In the genomic region with DNA sequence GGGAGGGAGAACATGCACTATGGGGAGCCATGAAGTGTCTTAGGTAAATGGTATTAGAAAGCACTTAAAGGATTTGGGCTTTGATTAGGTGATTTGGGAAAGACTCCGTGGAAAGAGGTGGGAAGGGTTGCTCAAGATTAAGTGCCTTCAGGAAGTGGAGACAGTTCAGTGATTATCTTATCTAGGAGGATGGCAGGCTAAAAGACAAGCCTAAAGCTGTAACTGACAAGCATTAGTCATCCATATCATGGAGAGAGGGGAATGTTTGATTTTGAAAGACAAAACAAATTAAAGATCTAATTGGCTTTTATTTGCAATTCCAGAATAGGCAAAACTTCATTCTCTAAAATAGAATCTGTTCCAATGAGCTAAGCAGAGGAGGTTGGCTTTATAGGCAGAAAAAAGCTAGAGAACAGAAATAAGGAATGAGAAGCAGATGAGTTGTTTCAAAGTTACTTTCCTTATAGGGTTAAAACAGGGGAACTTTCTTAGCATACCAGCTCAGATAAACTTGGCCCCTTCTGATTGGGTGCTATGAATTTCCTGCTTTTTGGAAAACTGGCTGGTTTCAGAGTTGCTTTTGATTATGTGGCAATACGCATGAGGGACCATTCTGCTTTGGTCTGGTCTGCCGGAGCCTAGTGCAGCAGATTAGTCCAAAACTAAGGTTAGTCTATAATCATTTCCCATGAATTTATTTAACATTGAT, we compare ENCODE assay signal across 8 cellular contexts. TPM values are rescaled to one million over a fixed set of nuclear protein-coding genes. Genes with fewer than 3 reads are reported as not detected.
DNase-seq lines count a peak whose midpoint lies in the region; ATAC-seq and TF ChIP-seq lines count a peak whose summit lies in the region.

No MANE protein-coding gene starts in this region.

- DNase-seq in activated CD8-positive, alpha-beta T cell treated with anti-CD3 and anti-CD28 coated beads for 36 hours, result no peak
- DNase-seq in activated CD8-positive, alpha-beta T cell treated with anti-CD3 and anti-CD28 coated beads, Interleukin-2, amount 10 ng/mL, durations not matched to agents 7 days and 5 days, result no peak
- no peak for DNase-seq in OCI-LY7 (ENCODE audit: low spot score)
- DNase-seq in osteocyte (ENCODE audit: extremely low spot score, unreplicated experiment), result no peak
- DNase-seq in COLO668 (lab: John Stamatoyannopoulos, UW; ENCODE audit: unreplicated experiment), result no peak
- DNase-seq in epidermal melanocyte (ENCODE audit: insufficient read length, low spot score), result no peak
- DNase-seq in SKM-1 (lab: John Stamatoyannopoulos, UW; ENCODE audit: unreplicated experiment), result no peak

- no peak overlapping the region for H3K9ac ChIP-seq in duodenal mucosa (ENCODE audit: low read depth in 1 of 2, low read length in 2 of 2)

- H3K36me3 Mint-ChIP-seq in activated CD8-positive, alpha-beta T cell treated with anti-CD3 and anti-CD28 coated beads for 36 hours (ENCODE audit: low read depth), result peaks cover 9% of the 10 kb centered on the region
- peaks cover 10% of the 10 kb centered on the region for H3K36me3 Mint-ChIP-seq in activated CD8-positive, alpha-beta T cell treated with anti-CD3 and anti-CD28 coated beads, Interleukin-2, amount 10 ng/mL, durations not matched to agents 7 days and 5 days (ENCODE audit: low read depth)
- peaks cover 7% of the 10 kb centered on the region for H3K36me3 Mint-ChIP-seq in osteocyte (ENCODE audit: unreplicated experiment)

- intact Hi-C loops in activated CD8-positive, alpha-beta T cell treated with anti-CD3 and anti-CD28 coated beads for 36 hours (cut with micrococcal nuclease), result no loop called here
- intact Hi-C loops in OCI-LY7 (cut with micrococcal nuclease; ENCODE audit: unreplicated experiment), result no loop called here

- peaks cover 16% of the 10 kb centered on the region for H3K4me1 ChIP-seq in OCI-LY7 (ENCODE audit: insufficient read depth, low read length, poor library complexity, severe bottlenecking)
- H3K4me1 ChIP-seq in duodenal mucosa (ENCODE audit: control insufficient read depth in 1 of 2, insufficient read depth in 2 of 2, low read length in 2 of 2), result peaks cover 12 to 13% of the 10 kb centered on the region in 2 donors

- CTCF ChIA-PET in activated CD8-positive, alpha-beta T cell treated with anti-CD3 and anti-CD28 coated beads for 36 hours (lab: Charles Lee), result interaction anchor here (0.8 to 1.4 kb wide), 2 partner anchors 487 to 774 kb away, joined by 3 read pairs; no protein-coding TSS in a partner anchor
- CTCF ChIA-PET in activated CD8-positive, alpha-beta T cell treated with anti-CD3 and anti-CD28 coated beads, Interleukin-2, amount 10 ng/mL, durations not matched to agents 7 days and 5 days (lab: Charles Lee), result interaction anchor here (1.0 to 1.2 kb wide), 4 partner anchors 14 to 774 kb away, joined by 3 to 6 read pairs (median 3); no protein-coding TSS in a partner anchor
- CTCF ChIA-PET in OCI-LY7 (lab: Charles Lee; ENCODE audit: unreplicated experiment), result no interaction called here

- H3K4me1 Mint-ChIP-seq in activated CD8-positive, alpha-beta T cell treated with anti-CD3 and anti-CD28 coated beads for 36 hours (ENCODE audit: low read depth), result peaks cover 33% of the 10 kb centered on the region
- peaks cover 36% of the 10 kb centered on the region for H3K4me1 Mint-ChIP-seq in activated CD8-positive, alpha-beta T cell treated with anti-CD3 and anti-CD28 coated beads, Interleukin-2, amount 10 ng/mL, durations not matched to agents 7 days and 5 days (ENCODE audit: low read depth)
- peaks cover 27% of the 10 kb centered on the region for H3K4me1 Mint-ChIP-seq in osteocyte (ENCODE audit: unreplicated experiment)

- peaks cover 18% of the 10 kb centered on the region for H3K36me3 ChIP-seq in OCI-LY7 (ENCODE audit: insufficient read depth, low read length)
- H3K36me3 ChIP-seq in duodenal mucosa (ENCODE audit: control insufficient read depth in 1 of 2, insufficient read depth in 2 of 2, low read length in 2 of 2), result no peaks in the 10 kb centered on the region

- no peak overlapping the region for H3K4me3 ChIP-seq in OCI-LY7 (ENCODE audit: low read depth, low read length, poor library complexity, severe bottlenecking)
- H3K4me3 ChIP-seq in duodenal mucosa (ENCODE audit: low read depth in 1 of 2, low read length in 2 of 2), result peak overlapping the region; percentile 90 to 96

- no peak for TF ChIP-seq CTCF in activated CD8-positive, alpha-beta T cell treated with anti-CD3 and anti-CD28 coated beads for 36 hours (IDR thresholded peaks at IDR 0.05)
- TF ChIP-seq CTCF in OCI-LY7 (conservative IDR thresholded peaks at IDR 0.05; ENCODE audit: low read length) (no peak), osteocyte (IDR thresholded peaks at IDR 0.05) (no peak)

- no peak for ATAC-seq in activated CD8-positive, alpha-beta T cell treated with anti-CD3 and anti-CD28 coated beads for 36 hours
- no peak for ATAC-seq in activated CD8-positive, alpha-beta T cell treated with anti-CD3 and anti-CD28 coated beads, Interleukin-2, amount 10 ng/mL, durations not matched to agents 7 days and 5 days

- no peaks in the 10 kb centered on the region for H3K27me3 ChIP-seq in duodenal mucosa (ENCODE audit: control insufficient read depth in 1 of 2, insufficient read depth in 2 of 2, low read length in 2 of 2)

- POLR2A ChIA-PET in activated CD8-positive, alpha-beta T cell treated with anti-CD3 and anti-CD28 coated beads for 36 hours (lab: Charles Lee), result interaction anchor here (1.3 kb wide), 1 partner anchor 15 kb away, joined by 3 read pairs; no protein-coding TSS in a partner anchor
- POLR2A ChIA-PET in activated CD8-positive, alpha-beta T cell treated with anti-CD3 and anti-CD28 coated beads, Interleukin-2, amount 10 ng/mL, durations not matched to agents 7 days and 5 days (lab: Charles Lee), result interaction anchor here (0.8 kb wide), 1 partner anchor 231 kb away, joined by 3 read pairs; the partner anchor contains the start of gene TDRD3
- POLR2A ChIA-PET in OCI-LY7 (lab: Charles Lee), result interaction anchor here (0.6 to 1.3 kb wide), 6 partner anchors 10 to 1720 kb away, joined by 3 to 5 read pairs (median 3); no protein-coding TSS in a partner anchor

- H3K27ac ChIP-seq in OCI-LY7 (ENCODE audit: low read depth, low read length, poor library complexity, severe bottlenecking), result no peak overlapping the region
- no peak overlapping the region for H3K27ac ChIP-seq in duodenal mucosa (ENCODE audit: low read depth, low read length)

- H3K4me2 ChIP-seq in OCI-LY7 (ENCODE audit: low read length), result peak overlapping the region; percentile 82

- H2AFZ ChIP-seq in OCI-LY7 (ENCODE audit: low read length), result no peak overlapping the region

- no peaks in the 10 kb centered on the region for H3K9me2 ChIP-seq in OCI-LY7 (ENCODE audit: insufficient read depth, low read length)

- peaks cover under 1% of the 10 kb centered on the region for H3K27me3 Mint-ChIP-seq in activated CD8-positive, alpha-beta T cell treated with anti-CD3 and anti-CD28 coated beads for 36 hours
- H3K27me3 Mint-ChIP-seq in activated CD8-positive, alpha-beta T cell treated with anti-CD3 and anti-CD28 coated beads, Interleukin-2, amount 10 ng/mL, durations not matched to agents 7 days and 5 days (ENCODE audit: low read depth), result peaks cover 2% of the 10 kb centered on the region
- H3K27me3 Mint-ChIP-seq in osteocyte (ENCODE audit: unreplicated experiment), result no peaks in the 10 kb centered on the region

- peak overlapping the region; percentile 94 for H3K4me3 Mint-ChIP-seq in activated CD8-positive, alpha-beta T cell treated with anti-CD3 and anti-CD28 coated beads for 36 hours
- H3K4me3 Mint-ChIP-seq in activated CD8-positive, alpha-beta T cell treated with anti-CD3 and anti-CD28 coated beads, Interleukin-2, amount 10 ng/mL, durations not matched to agents 7 days and 5 days, result no peak overlapping the region
- H3K4me3 Mint-ChIP-seq in osteocyte (ENCODE audit: unreplicated experiment), result no peak overlapping the region

- no peak overlapping the region for H3K27ac Mint-ChIP-seq in activated CD8-positive, alpha-beta T cell treated with anti-CD3 and anti-CD28 coated beads for 36 hours
- no peak overlapping the region for H3K27ac Mint-ChIP-seq in activated CD8-positive, alpha-beta T cell treated with anti-CD3 and anti-CD28 coated beads, Interleukin-2, amount 10 ng/mL, durations not matched to agents 7 days and 5 days
- peak overlapping the region; percentile 15 for H3K27ac Mint-ChIP-seq in osteocyte (ENCODE audit: unreplicated experiment)

- BruUV-seq in OCI-LY7 (replicated peaks; lab: Mats Ljungman, UMichigan), result no TSS peak

- H3K79me2 ChIP-seq in OCI-LY7 (ENCODE audit: insufficient read depth, low read depth, low read length), result peaks cover 38% of the 10 kb centered on the region

- peaks cover 11% of the 10 kb centered on the region for H3K9me3 ChIP-seq in OCI-LY7 (ENCODE audit: low read length)
- H3K9me3 ChIP-seq in duodenal mucosa (ENCODE audit: control insufficient read depth in 1 of 2, low read length in 2 of 2), result no peaks in the 10 kb centered on the region

- no peaks in the 10 kb centered on the region for H3K9me3 Mint-ChIP-seq in activated CD8-positive, alpha-beta T cell treated with anti-CD3 and anti-CD28 coated beads for 36 hours
- no peaks in the 10 kb centered on the region for H3K9me3 Mint-ChIP-seq in activated CD8-positive, alpha-beta T cell treated with anti-CD3 and anti-CD28 coated beads, Interleukin-2, amount 10 ng/mL, durations not matched to agents 7 days and 5 days (ENCODE audit: insufficient read depth)
- peaks cover 8% of the 10 kb centered on the region for H3K9me3 Mint-ChIP-seq in osteocyte (ENCODE audit: unreplicated experiment)

- no peaks in the 10 kb centered on the region for H4K20me1 ChIP-seq in OCI-LY7 (ENCODE audit: insufficient read depth, low read length)

RNA-seq across cellular contexts. Expression of gene DIAPH3, which starts 1.8 kb away (rescaled TPM):
- total RNA-seq in activated CD8-positive, alpha-beta T cell treated with anti-CD3 and anti-CD28 coated beads for 36 hours, result 10 to 100 TPM; 23.0 to 25.4 TPM
- 10 to 100 TPM; 25.9 to 26.8 TPM for total RNA-seq in activated CD8-positive, alpha-beta T cell treated with anti-CD3 and anti-CD28 coated beads, Interleukin-2, amount 10 ng/mL, durations not matched to agents 7 days and 5 days
- 28.3 and 33.5 TPM in 2 replicates for total RNA-seq in OCI-LY7 (2014; rRNA removed; shearing (Covaris generic))
- 37.2 and 40.0 TPM in 2 replicates for total RNA-seq in OCI-LY7 (2022)
- total RNA-seq in osteocyte, result 9.2 and 12.2 TPM in 2 replicates
